7 cellular contexts compared by ENCODE assay signal in the genomic region with DNA sequence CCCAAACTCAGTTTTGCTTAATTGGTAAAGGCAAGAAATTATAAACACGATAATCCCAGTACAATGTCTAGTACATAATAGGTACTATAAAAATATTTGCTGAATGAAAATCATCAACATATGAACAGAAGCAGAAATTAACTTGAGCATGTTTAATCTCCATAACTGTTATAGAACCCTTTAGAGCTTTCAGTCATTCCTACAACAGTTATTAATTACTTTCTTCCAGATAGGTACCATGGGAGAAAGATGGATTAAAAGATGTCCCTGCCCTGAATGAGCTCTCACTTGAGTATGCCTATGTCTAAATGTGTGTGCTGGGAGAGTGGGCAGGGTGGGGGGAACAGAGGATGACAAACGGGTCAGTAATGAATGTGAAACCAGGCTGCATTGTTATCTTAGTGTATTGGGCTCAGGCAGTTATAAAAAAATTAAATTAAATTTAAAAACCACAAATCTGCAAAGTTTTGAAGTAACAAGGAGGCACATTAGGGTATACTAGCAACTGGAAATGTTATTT. TPM values are rescaled to one million over a fixed set of nuclear protein-coding genes. Genes with fewer than 3 reads are reported as not detected.
A peak's percentile ranks its signal among the peaks of the same experiment; 100 is the strongest.
DNase-seq lines count a peak whose midpoint lies in the region; ATAC-seq, FAIRE-seq and TF ChIP-seq lines count a peak whose summit lies in the region.

No MANE protein-coding gene starts in this region.

- H3K79me2 ChIP-seq in SU-DHL-6 (ENCODE audit: insufficient read depth, low read length) (peaks cover 72% of the 10 kb centered on the region), smooth muscle cell (ENCODE audit: low read depth) (peaks cover 68% of the 10 kb centered on the region)

- no peak for TF ChIP-seq CTCF in SU-DHL-6 (IDR thresholded peaks at IDR 0.05; ENCODE audit: insufficient read depth, low read length, poor library complexity, severe bottlenecking)
- no peak for TF ChIP-seq CTCF in fibroblast of pulmonary artery (IDR thresholded peaks at IDR 0.05; ENCODE audit: low read length, missing control alignments)
- TF ChIP-seq CTCF in smooth muscle cell (IDR thresholded peaks at IDR 0.05; ENCODE audit: borderline replicate concordance, insufficient read depth, poor library complexity, severe bottlenecking) = no peak

- H3K4me3 ChIP-seq in SU-DHL-6 (ENCODE audit: insufficient read depth, low read length, poor library complexity, severe bottlenecking) (peak overlapping the region; percentile 92), fibroblast of pulmonary artery (replicated peaks; ENCODE audit: low read depth, low read length) (peak overlapping the region; percentile 82), smooth muscle cell (peak overlapping the region; percentile 96)

- H4K20me1 ChIP-seq in SU-DHL-6 (ENCODE audit: low read depth, low read length) = no peaks in the 10 kb centered on the region
- H4K20me1 ChIP-seq in smooth muscle cell (ENCODE audit: low read depth) = peaks cover 57% of the 10 kb centered on the region

- peak; percentile 44 for FAIRE-seq in GM18507 (lab: Jason Lieb, UNC)

- H3K9me3 ChIP-seq in SU-DHL-6 (ENCODE audit: insufficient read depth, low read length) = no peaks in the 10 kb centered on the region
- no peaks in the 10 kb centered on the region for H3K9me3 ChIP-seq in smooth muscle cell (replicated peaks; ENCODE audit: low read depth)

- H3F3A ChIP-seq in SU-DHL-6 (ENCODE audit: insufficient read depth) = peaks cover 69% of the 10 kb centered on the region
- H3F3A ChIP-seq in smooth muscle cell (ENCODE audit: low read depth) = peaks cover 9% of the 10 kb centered on the region

- peak overlapping the region; percentile 87 for H3K27ac ChIP-seq in SU-DHL-6 (ENCODE audit: low read depth, low read length)
- no peak overlapping the region for H3K27ac ChIP-seq in smooth muscle cell (ENCODE audit: low read depth)

- H3K9me2 ChIP-seq in SU-DHL-6 (replicated peaks; ENCODE audit: insufficient read depth, low read length) = no peaks in the 10 kb centered on the region

- H3K27me3 ChIP-seq in SU-DHL-6 (ENCODE audit: low read length) (no peaks in the 10 kb centered on the region), smooth muscle cell (ENCODE audit: low read depth) (no peaks in the 10 kb centered on the region)

- H3K36me3 ChIP-seq in SU-DHL-6 (ENCODE audit: low read length) (no peaks in the 10 kb centered on the region), smooth muscle cell (ENCODE audit: low read depth) (no peaks in the 10 kb centered on the region)

- ATAC-seq in GM18502 (IDR thresholded peaks at IDR 0.05; ENCODE audit: poor library complexity, unreplicated experiment) = no peak

- DNase-seq in GM18507 (ENCODE audit: extremely low spot score, insufficient read length, low read depth) = no peak
- no peak for DNase-seq in fibroblast of pulmonary artery (ENCODE audit: low read depth)
- DNase-seq in smooth muscle cell (lab: John Stamatoyannopoulos, UW; ENCODE audit: unreplicated experiment) = no peak
- no peak for DNase-seq in NCI-H446 (lab: John Stamatoyannopoulos, UW)
- no peak for DNase-seq in NCI-H1048 (lab: John Stamatoyannopoulos, UW)

- WGBS in smooth muscle cell (ENCODE audit: low lambda C conversion rate) = 56% methylated on average over 2 of the region's 2 CpGs

- peak overlapping the region; percentile 83 for H3K9ac ChIP-seq in SU-DHL-6 (ENCODE audit: low read length)
- H3K9ac ChIP-seq in smooth muscle cell (ENCODE audit: low read depth) = peak overlapping the region; percentile 12

- H3K4me2 ChIP-seq in SU-DHL-6 (ENCODE audit: low read depth, low read length, poor library complexity, severe bottlenecking) (peak overlapping the region; percentile 81), smooth muscle cell (peak overlapping the region; percentile 96)

- no peak overlapping the region for H2AFZ ChIP-seq in SU-DHL-6 (ENCODE audit: low read depth, low read length, severe bottlenecking)
- H2AFZ ChIP-seq in smooth muscle cell (ENCODE audit: low read depth) = no peak overlapping the region

- peaks cover 18% of the 10 kb centered on the region for H3K4me1 ChIP-seq in smooth muscle cell (ENCODE audit: low read depth)

RNA-seq across cellular contexts. Expression of gene EPS15, which starts 2.4 kb away (rescaled TPM):
- 36.6 and 54.3 TPM in 2 replicates for total RNA-seq in smooth muscle cell
- polyA plus RNA-seq in smooth muscle cell = 9.0 and 12.2 TPM in 2 replicates
